In genomic region chr17:74212913-74213791, GRCh38 we compare ENCODE assay signal across 8 cellular contexts. TPM values are rescaled to one million over a fixed set of nuclear protein-coding genes. Genes with fewer than 3 reads are reported as not detected.
DNase-seq lines count a peak whose midpoint lies in the region; ATAC-seq and TF ChIP-seq lines count a peak whose summit lies in the region.

Gene TTYH2 (plus strand): TSS chr17:74213571. CDS start chr17:74213588, 17 bp downstream.

- peak; percentile 40 for TF ChIP-seq POLR2A in GM18951 (IDR thresholded peaks at IDR 0.05; ENCODE audit: extremely low read depth, insufficient read depth, insufficient read length)

- in situ Hi-C loops in GM18951 (cut with MboI; ENCODE audit: low sequenced_read_pairs, unreplicated experiment): no loop called here

- ATAC-seq in HG03159 (IDR thresholded peaks at IDR 0.05; ENCODE audit: unreplicated experiment): peak; percentile 45

- no peaks in the 10 kb centered on the region for H3K27me3 ChIP-seq in layer of hippocampus (ENCODE audit: control insufficient read depth, insufficient read depth, low read length)

- peak within 1 kb of the TSS; percentile 71 for H3K4me3 ChIP-seq in choroid plexus epithelial cell (ENCODE audit: low read depth, low read length)

- TF ChIP-seq CTCF in AG09319 (IDR thresholded peaks at IDR 0.05; ENCODE audit: low read depth, low read length): peak; percentile 26
- peak; percentile 45 for TF ChIP-seq CTCF in choroid plexus epithelial cell (conservative IDR thresholded peaks at IDR 0.05; ENCODE audit: low read depth, low read length)

- H3K27ac ChIP-seq in layer of hippocampus (ENCODE audit: low read depth, low read length): peak within 1 kb of the TSS; percentile 91

- peak; percentile 61 for DNase-seq in AG09319 (ENCODE audit: extremely low read depth, low read depth)
- peak; percentile 81 for DNase-seq in NCI-H460 (ENCODE audit: extremely low read depth, low read depth)
- peak; percentile 53 to 54 for DNase-seq in activated CD4-positive, alpha-beta T cell treated with anti-CD3 and anti-CD28 coated beads for 24 hours (ENCODE audit: low read depth in 2 of 2)
- peak; percentile 90 for DNase-seq in choroid plexus epithelial cell (ENCODE audit: low read depth)
- peak; percentile 64 for DNase-seq in stimulated activated CD4-positive, alpha-beta T cell treated with anti-CD3 and anti-CD28 coated beads, Interleukin-1b, Interleukin-23, amount 100 ng/mL, for 48 hours

RNA-seq across cellular contexts. Expression of gene TTYH2, which starts in this region (rescaled TPM):
- 2.1 and 2.5 TPM in 2 replicates for total RNA-seq in NCI-H460 (2014; rRNA removed; shearing (Covaris generic))
- polyA plus RNA-seq in NCI-H460 (2014; cell fraction: nucleus; rRNA removed): 7.0 and 8.4 TPM in 2 replicates

Comparison
In these comparisons a context has a peak if more than half of its experiments do, and no peak if none do; other contexts are left out.
1. Peak in every context shown above with its lines: DNase-seq, ATAC-seq, H3K4me3 ChIP-seq and H3K27ac ChIP-seq.